Comparison of ENCODE assay signal across 1 cellular context in the genomic region with DNA sequence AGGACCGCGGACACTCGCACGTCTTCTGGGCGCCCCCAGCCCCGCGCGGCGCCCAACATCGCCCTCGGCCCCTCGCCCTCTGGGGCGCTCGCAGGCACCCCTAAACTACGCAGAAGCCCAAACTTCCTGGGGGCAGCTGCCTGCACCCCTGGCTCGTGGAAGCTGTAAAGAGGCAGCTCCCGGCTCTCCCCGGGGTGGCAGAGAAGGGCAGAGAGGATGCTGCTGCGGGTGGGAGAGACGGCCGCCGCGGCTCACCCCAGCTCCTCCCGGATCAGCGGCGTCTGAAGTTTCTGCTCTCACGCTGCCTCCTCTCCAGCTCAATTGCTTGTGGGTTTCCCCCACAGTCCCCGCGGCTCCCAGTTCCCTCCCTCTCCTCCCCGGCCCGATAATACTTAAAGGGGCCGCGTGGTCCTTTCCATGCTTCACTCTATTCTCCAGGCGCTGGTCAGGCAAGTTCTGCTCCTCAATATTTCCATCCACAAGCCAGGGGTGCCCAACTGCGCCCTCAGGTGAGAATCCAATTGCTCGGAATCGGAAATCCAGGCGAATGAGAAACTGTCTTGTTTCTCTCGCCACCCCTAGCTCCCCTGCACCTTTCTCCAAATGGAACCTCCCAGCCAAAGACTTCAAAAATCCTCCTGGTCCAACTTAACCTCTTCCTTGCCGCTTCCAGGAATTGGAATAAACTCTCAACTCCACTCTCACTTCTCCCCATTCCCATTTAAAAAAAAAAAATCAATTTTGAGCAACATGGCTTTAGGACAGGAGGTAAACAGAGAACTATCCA.
TF ChIP-seq lines count a peak whose summit lies in the region.

No MANE protein-coding gene starts in this region.

TF ChIP-seq in HepG2, 621 proteins besides CTCF, POLR2A, EP300 and RAD21 (continued from another document and continues in another):
- TF ChIP-seq, protein P1, sequence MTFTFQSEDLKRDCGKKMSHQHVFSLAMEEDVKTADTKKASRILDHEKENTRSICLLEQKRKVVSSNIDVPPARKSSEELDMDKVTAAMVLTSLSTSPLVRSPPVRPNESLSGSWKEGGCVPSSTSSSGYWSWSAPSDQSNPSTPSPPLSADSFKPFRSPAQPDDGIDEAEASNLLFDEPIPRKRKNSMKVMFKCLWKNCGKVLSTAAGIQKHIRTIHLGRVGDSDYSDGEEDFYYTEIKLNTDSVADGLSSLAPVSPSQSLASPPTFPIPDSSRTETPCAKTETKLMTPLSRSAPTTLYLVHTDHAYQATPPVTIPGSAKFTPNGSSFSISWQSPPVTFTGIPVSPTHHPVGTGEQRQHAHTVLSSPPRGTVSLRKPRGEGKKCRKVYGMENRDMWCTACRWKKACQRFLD (CRISPR knock-in tag; IDR thresholded peaks at IDR 0.05; ENCODE audit: borderline replicate concordance): 0 out of 2 replicates have a peak, but pooled peaks have one; percentile 87
- TF ChIP-seq, protein P2, sequence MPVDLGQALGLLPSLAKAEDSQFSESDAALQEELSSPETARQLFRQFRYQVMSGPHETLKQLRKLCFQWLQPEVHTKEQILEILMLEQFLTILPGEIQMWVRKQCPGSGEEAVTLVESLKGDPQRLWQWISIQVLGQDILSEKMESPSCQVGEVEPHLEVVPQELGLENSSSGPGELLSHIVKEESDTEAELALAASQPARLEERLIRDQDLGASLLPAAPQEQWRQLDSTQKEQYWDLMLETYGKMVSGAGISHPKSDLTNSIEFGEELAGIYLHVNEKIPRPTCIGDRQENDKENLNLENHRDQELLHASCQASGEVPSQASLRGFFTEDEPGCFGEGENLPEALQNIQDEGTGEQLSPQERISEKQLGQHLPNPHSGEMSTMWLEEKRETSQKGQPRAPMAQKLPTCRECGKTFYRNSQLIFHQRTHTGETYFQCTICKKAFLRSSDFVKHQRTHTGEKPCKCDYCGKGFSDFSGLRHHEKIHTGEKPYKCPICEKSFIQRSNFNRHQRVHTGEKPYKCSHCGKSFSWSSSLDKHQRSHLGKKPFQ (CRISPR knock-in tag; IDR thresholded peaks at IDR 0.05; ENCODE audit: insufficient replicate concordance): no peak
- TF ChIP-seq, protein P3, sequence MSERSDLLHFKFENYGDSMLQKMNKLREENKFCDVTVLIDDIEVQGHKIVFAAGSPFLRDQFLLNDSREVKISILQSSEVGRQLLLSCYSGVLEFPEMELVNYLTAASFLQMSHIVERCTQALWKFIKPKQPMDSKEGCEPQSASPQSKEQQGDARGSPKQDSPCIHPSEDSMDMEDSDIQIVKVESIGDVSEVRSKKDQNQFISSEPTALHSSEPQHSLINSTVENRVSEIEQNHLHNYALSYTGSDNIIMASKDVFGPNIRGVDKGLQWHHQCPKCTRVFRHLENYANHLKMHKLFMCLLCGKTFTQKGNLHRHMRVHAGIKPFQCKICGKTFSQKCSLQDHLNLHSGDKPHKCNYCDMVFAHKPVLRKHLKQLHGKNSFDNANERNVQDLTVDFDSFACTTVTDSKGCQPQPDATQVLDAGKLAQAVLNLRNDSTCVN (CRISPR knock-in tag; IDR thresholded peaks at IDR 0.05; ENCODE audit: borderline replicate concordance): no peak
- no peak for TF ChIP-seq SOX6 (IDR thresholded peaks at IDR 0.05)
- peak; percentile 40; the same call in 1 of the 2 replicates for TF ChIP-seq SOX6 (CRISPR knock-in tag; IDR thresholded peaks at IDR 0.05)
- TF ChIP-seq ZNF180 (CRISPR knock-in tag; IDR thresholded peaks at IDR 0.05; ENCODE audit: borderline replicate concordance, low read depth): no peak
- no peak for TF ChIP-seq ATRX (CRISPR knock-in tag; IDR thresholded peaks at IDR 0.05; ENCODE audit: borderline replicate concordance)
- TF ChIP-seq FOXO1 (CRISPR knock-in tag; IDR thresholded peaks at IDR 0.05): peak; percentile 19; the same call in 1 of the 2 replicates
- TF ChIP-seq, protein P4, sequence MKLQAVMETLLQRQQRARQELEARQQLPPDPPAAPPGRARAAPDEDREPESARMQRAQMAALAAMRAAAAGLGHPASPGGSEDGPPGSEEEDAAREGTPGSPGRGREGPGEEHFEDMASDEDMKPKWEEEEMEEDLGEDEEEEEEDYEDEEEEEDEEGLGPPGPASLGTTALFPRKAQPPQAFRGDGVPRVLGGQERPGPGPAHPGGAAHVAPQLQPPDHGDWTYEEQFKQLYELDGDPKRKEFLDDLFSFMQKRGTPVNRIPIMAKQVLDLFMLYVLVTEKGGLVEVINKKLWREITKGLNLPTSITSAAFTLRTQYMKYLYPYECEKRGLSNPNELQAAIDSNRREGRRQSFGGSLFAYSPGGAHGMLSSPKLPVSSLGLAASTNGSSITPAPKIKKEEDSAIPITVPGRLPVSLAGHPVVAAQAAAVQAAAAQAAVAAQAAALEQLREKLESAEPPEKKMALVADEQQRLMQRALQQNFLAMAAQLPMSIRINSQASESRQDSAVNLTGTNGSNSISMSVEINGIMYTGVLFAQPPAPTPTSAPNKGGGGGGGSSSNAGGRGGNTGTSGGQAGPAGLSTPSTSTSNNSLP (IDR thresholded peaks at IDR 0.05; ENCODE audit: low read depth, low read length): peak; percentile 32; the same call in 1 of the 2 replicates
- no peak for TF ChIP-seq NFE2L2 (IDR thresholded peaks at IDR 0.05; ENCODE audit: low read length)
- TF ChIP-seq RFX5 (IDR thresholded peaks at IDR 0.05; ENCODE audit: low read depth, low read length): no peak
- TF ChIP-seq, protein P5, sequence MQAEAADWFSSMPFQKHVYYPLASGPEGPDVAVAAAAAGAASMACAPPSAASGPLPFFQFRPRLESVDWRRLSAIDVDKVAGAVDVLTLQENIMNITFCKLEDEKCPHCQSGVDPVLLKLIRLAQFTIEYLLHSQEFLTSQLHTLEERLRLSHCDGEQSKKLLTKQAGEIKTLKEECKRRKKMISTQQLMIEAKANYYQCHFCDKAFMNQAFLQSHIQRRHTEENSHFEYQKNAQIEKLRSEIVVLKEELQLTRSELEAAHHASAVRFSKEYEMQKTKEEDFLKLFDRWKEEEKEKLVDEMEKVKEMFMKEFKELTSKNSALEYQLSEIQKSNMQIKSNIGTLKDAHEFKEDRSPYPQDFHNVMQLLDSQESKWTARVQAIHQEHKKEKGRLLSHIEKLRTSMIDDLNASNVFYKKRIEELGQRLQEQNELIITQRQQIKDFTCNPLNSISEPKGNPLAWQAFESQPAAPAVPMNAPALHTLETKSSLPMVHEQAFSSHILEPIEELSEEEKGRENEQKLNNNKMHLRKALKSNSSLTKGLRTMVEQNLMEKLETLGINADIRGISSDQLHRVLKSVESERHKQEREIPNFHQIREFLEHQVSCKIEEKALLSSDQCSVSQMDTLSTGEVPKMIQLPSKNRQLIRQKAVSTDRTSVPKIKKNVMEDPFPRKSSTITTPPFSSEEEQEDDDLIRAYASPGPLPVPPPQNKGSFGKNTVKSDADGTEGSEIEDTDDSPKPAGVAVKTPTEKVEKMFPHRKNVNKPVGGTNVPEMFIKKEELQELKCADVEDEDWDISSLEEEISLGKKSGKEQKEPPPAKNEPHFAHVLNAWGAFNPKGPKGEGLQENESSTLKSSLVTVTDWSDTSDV (CRISPR knock-in tag; IDR thresholded peaks at IDR 0.05): no peak
- no peak for TF ChIP-seq ZNF160 (CRISPR knock-in tag; IDR thresholded peaks at IDR 0.05)
- TF ChIP-seq, protein P6, sequence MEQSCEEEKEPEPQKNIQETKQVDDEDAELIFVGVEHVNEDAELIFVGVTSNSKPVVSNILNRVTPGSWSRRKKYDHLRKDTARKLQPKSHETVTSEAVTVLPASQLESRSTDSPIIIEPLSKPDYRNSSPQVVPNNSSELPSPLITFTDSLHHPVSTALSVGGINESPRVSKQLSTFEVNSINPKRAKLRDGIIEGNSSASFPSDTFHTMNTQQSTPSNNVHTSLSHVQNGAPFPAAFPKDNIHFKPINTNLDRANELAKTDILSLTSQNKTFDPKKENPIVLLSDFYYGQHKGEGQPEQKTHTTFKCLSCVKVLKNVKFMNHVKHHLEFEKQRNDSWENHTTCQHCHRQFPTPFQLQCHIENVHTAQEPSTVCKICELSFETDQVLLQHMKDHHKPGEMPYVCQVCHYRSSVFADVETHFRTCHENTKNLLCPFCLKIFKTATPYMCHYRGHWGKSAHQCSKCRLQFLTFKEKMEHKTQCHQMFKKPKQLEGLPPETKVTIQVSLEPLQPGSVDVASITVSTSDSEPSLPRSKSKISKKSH (CRISPR knock-in tag; IDR thresholded peaks at IDR 0.05; ENCODE audit: borderline replicate concordance): no peak; the same call in 1 of the 2 replicates
- TF ChIP-seq ZMYM4 (CRISPR knock-in tag; IDR thresholded peaks at IDR 0.05): peak; percentile 97
- TF ChIP-seq RFX3 (CRISPR knock-in tag; IDR thresholded peaks at IDR 0.05): no peak
- TF ChIP-seq, protein P7, sequence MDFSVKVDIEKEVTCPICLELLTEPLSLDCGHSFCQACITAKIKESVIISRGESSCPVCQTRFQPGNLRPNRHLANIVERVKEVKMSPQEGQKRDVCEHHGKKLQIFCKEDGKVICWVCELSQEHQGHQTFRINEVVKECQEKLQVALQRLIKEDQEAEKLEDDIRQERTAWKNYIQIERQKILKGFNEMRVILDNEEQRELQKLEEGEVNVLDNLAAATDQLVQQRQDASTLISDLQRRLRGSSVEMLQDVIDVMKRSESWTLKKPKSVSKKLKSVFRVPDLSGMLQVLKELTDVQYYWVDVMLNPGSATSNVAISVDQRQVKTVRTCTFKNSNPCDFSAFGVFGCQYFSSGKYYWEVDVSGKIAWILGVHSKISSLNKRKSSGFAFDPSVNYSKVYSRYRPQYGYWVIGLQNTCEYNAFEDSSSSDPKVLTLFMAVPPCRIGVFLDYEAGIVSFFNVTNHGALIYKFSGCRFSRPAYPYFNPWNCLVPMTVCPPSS (IDR thresholded peaks at IDR 0.05): no peak
- TF ChIP-seq, protein P8, sequence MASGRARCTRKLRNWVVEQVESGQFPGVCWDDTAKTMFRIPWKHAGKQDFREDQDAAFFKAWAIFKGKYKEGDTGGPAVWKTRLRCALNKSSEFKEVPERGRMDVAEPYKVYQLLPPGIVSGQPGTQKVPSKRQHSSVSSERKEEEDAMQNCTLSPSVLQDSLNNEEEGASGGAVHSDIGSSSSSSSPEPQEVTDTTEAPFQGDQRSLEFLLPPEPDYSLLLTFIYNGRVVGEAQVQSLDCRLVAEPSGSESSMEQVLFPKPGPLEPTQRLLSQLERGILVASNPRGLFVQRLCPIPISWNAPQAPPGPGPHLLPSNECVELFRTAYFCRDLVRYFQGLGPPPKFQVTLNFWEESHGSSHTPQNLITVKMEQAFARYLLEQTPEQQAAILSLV (CRISPR knock-in tag; IDR thresholded peaks at IDR 0.05; ENCODE audit: borderline replicate concordance): no peak; the same call in 1 of the 2 replicates
- no peak for TF ChIP-seq TCF7 (IDR thresholded peaks at IDR 0.05; ENCODE audit: low read depth)
- TF ChIP-seq, protein P9, sequence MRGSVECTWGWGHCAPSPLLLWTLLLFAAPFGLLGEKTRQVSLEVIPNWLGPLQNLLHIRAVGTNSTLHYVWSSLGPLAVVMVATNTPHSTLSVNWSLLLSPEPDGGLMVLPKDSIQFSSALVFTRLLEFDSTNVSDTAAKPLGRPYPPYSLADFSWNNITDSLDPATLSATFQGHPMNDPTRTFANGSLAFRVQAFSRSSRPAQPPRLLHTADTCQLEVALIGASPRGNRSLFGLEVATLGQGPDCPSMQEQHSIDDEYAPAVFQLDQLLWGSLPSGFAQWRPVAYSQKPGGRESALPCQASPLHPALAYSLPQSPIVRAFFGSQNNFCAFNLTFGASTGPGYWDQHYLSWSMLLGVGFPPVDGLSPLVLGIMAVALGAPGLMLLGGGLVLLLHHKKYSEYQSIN (CRISPR knock-in tag; IDR thresholded peaks at IDR 0.05; ENCODE audit: borderline replicate concordance): no peak
- no peak for TF ChIP-seq ZNF850 (CRISPR knock-in tag; conservative IDR thresholded peaks at IDR 0.05)
- TF ChIP-seq, protein P10, sequence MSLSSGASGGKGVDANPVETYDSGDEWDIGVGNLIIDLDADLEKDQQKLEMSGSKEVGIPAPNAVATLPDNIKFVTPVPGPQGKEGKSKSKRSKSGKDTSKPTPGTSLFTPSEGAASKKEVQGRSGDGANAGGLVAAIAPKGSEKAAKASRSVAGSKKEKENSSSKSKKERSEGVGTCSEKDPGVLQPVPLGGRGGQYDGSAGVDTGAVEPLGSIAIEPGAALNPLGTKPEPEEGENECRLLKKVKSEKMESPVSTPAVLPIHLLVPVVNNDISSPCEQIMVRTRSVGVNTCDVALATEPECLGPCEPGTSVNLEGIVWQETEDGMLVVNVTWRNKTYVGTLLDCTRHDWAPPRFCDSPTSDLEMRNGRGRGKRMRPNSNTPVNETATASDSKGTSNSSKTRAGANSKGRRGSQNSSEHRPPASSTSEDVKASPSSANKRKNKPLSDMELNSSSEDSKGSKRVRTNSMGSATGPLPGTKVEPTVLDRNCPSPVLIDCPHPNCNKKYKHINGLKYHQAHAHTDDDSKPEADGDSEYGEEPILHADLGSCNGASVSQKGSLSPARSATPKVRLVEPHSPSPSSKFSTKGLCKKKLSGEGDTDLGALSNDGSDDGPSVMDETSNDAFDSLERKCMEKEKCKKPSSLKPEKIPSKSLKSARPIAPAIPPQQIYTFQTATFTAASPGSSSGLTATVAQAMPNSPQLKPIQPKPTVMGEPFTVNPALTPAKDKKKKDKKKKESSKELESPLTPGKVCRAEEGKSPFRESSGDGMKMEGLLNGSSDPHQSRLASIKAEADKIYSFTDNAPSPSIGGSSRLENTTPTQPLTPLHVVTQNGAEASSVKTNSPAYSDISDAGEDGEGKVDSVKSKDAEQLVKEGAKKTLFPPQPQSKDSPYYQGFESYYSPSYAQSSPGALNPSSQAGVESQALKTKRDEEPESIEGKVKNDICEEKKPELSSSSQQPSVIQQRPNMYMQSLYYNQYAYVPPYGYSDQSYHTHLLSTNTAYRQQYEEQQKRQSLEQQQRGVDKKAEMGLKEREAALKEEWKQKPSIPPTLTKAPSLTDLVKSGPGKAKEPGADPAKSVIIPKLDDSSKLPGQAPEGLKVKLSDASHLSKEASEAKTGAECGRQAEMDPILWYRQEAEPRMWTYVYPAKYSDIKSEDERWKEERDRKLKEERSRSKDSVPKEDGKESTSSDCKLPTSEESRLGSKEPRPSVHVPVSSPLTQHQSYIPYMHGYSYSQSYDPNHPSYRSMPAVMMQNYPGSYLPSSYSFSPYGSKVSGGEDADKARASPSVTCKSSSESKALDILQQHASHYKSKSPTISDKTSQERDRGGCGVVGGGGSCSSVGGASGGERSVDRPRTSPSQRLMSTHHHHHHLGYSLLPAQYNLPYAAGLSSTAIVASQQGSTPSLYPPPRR (CRISPR knock-in tag; IDR thresholded peaks at IDR 0.05; ENCODE audit: borderline replicate concordance): no peak
- TF ChIP-seq MTF2 (CRISPR knock-in tag; IDR thresholded peaks at IDR 0.05; ENCODE audit: borderline replicate concordance): no peak; the same call in 1 of the 2 replicates
- TF ChIP-seq, protein P11, sequence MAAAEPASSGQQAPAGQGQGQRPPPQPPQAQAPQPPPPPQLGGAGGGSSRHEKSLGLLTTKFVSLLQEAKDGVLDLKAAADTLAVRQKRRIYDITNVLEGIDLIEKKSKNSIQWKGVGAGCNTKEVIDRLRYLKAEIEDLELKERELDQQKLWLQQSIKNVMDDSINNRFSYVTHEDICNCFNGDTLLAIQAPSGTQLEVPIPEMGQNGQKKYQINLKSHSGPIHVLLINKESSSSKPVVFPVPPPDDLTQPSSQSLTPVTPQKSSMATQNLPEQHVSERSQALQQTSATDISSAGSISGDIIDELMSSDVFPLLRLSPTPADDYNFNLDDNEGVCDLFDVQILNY (CRISPR knock-in tag; conservative IDR thresholded peaks at IDR 0.05): no peak
- no peak for TF ChIP-seq ZNF260 (CRISPR knock-in tag; IDR thresholded peaks at IDR 0.05; ENCODE audit: borderline replicate concordance, low read depth)
- no peak for TF ChIP-seq ZNF326 (CRISPR knock-in tag; IDR thresholded peaks at IDR 0.05; ENCODE audit: borderline replicate concordance)
- TF ChIP-seq ZNF761 (CRISPR knock-in tag; conservative IDR thresholded peaks at IDR 0.05): no peak
- TF ChIP-seq, protein P12, sequence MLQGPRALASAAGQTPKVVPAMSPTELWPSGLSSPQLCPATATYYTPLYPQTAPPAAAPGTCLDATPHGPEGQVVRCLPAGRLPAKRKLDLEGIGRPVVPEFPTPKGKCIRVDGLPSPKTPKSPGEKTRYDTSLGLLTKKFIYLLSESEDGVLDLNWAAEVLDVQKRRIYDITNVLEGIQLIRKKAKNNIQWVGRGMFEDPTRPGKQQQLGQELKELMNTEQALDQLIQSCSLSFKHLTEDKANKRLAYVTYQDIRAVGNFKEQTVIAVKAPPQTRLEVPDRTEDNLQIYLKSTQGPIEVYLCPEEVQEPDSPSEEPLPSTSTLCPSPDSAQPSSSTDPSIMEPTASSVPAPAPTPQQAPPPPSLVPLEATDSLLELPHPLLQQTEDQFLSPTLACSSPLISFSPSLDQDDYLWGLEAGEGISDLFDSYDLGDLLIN (CRISPR knock-in tag; IDR thresholded peaks at IDR 0.05; ENCODE audit: borderline replicate concordance): no peak
